In genomic region chr3:8369638-8370037, GRCh38 we compare ENCODE assay signal across 8 cellular contexts.
"Had no signal": no experiment of that assay in that cellular context is flagged by ENCODE, and none has a peak within 500 bp of the region (broad histone marks: within the 10 kb centered on the region; RNA-seq: fewer than 3 reads in every experiment).

No MANE protein-coding gene starts in this region.

- H3K4me3 Mint-ChIP-seq: IgD-negative memory B cell had no signal

- H3K9ac ChIP-seq: KMS-11 had no signal

- DNase-seq: IMR-90, KBM-7, KG1 had no signal

- H3K27ac ChIP-seq: HL-60, KMS-11 had no signal

- H3K27ac Mint-ChIP-seq: IgD-negative memory B cell had no signal

- ATAC-seq: HepG2 had no signal

- H3K4me2 ChIP-seq: KMS-11 had no signal

- FAIRE-seq: HepG2, HTR-8/SVneo had no signal
